In genomic region chr19:16442386-16443276, GRCh38 we compare ENCODE assay signal across 1 cellular context.
TF ChIP-seq lines count a peak whose summit lies in the region.

No MANE protein-coding gene starts in this region.

TF ChIP-seq in HEK293, 187 proteins besides CTCF, POLR2A, EP300 and RAD21 (continued from another document):
- peak; percentile 59 for TF ChIP-seq ZNF398 (tag by site-specific recombination; IDR thresholded peaks at IDR 0.05)
- TF ChIP-seq KLF10 (tag by site-specific recombination; IDR thresholded peaks at IDR 0.05) = no peak
- TF ChIP-seq ZNF530 (tag by site-specific recombination; IDR thresholded peaks at IDR 0.05; ENCODE audit: low read depth) = no peak
- no peak for TF ChIP-seq ZNF24 (tag by site-specific recombination; IDR thresholded peaks at IDR 0.05)
- TF ChIP-seq, protein P1, sequence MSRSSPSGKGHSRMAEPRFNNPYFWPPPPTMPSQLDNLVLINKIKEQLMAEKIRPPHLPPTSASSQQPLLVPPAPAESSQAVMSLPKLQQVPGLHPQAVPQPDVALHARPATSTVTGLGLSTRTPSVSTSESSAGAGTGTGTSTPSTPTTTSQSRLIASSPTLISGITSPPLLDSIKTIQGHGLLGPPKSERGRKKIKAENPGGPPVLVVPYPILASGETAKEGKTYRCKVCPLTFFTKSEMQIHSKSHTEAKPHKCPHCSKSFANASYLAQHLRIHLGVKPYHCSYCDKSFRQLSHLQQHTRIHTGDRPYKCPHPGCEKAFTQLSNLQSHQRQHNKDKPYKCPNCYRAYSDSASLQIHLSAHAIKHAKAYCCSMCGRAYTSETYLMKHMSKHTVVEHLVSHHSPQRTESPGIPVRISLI (tag by site-specific recombination; IDR thresholded peaks at IDR 0.05) = peak; percentile 80
- no peak for TF ChIP-seq ZNF10 (tag by site-specific recombination; IDR thresholded peaks at IDR 0.05)
- TF ChIP-seq ZNF223 (tag by site-specific recombination; IDR thresholded peaks at IDR 0.05) = no peak
- TF ChIP-seq GLIS2 (tag by site-specific recombination; IDR thresholded peaks at IDR 0.05) = no peak
- no peak for TF ChIP-seq ZNF830 (tag by site-specific recombination; IDR thresholded peaks at IDR 0.05; ENCODE audit: low read depth)
- no peak for TF ChIP-seq ZNF549 (tag by site-specific recombination; IDR thresholded peaks at IDR 0.05)
- TF ChIP-seq OSR2 (tag by site-specific recombination; IDR thresholded peaks at IDR 0.05) = peak; percentile 75; the same call in 1 of the 2 replicates
- TF ChIP-seq ZNF670 (tag by site-specific recombination; IDR thresholded peaks at IDR 0.05; ENCODE audit: low read depth) = no peak
- no peak for TF ChIP-seq ZNF645 (tag by site-specific recombination; IDR thresholded peaks at IDR 0.05)
- no peak for TF ChIP-seq ZNF692 (tag by site-specific recombination; IDR thresholded peaks at IDR 0.05)
- no peak for TF ChIP-seq ZNF133 (tag by site-specific recombination; IDR thresholded peaks at IDR 0.05)
- TF ChIP-seq, protein P2, sequence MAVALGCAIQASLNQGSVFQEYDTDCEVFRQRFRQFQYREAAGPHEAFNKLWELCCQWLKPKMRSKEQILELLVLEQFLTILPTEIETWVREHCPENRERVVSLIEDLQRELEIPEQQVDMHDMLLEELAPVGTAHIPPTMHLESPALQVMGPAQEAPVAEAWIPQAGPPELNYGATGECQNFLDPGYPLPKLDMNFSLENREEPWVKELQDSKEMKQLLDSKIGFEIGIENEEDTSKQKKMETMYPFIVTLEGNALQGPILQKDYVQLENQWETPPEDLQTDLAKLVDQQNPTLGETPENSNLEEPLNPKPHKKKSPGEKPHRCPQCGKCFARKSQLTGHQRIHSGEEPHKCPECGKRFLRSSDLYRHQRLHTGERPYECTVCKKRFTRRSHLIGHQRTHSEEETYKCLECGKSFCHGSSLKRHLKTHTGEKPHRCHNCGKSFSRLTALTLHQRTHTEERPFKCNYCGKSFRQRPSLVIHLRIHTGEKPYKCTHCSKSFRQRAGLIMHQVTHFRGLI (tag by site-specific recombination; IDR thresholded peaks at IDR 0.05) = no peak
- TF ChIP-seq TRIM28 (IDR thresholded peaks at IDR 0.05; ENCODE audit: borderline replicate concordance, low read length) = no peak
- TF ChIP-seq ZNF48 (tag by site-specific recombination; IDR thresholded peaks at IDR 0.05) = no peak
- 0 out of 2 replicates have a peak, but pooled peaks have one; percentile 23 for TF ChIP-seq MZF1 (tag by site-specific recombination; IDR thresholded peaks at IDR 0.05; ENCODE audit: borderline replicate concordance)
- TF ChIP-seq, protein P3, sequence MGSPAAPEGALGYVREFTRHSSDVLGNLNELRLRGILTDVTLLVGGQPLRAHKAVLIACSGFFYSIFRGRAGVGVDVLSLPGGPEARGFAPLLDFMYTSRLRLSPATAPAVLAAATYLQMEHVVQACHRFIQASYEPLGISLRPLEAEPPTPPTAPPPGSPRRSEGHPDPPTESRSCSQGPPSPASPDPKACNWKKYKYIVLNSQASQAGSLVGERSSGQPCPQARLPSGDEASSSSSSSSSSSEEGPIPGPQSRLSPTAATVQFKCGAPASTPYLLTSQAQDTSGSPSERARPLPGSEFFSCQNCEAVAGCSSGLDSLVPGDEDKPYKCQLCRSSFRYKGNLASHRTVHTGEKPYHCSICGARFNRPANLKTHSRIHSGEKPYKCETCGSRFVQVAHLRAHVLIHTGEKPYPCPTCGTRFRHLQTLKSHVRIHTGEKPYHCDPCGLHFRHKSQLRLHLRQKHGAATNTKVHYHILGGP (tag by site-specific recombination; IDR thresholded peaks at IDR 0.05) = no peak
- no peak for TF ChIP-seq HOXC10 (CRISPR knock-in tag; IDR thresholded peaks at IDR 0.05)
- peak; percentile 69; the same call in 1 of the 2 replicates for TF ChIP-seq ZBTB17 (tag by site-specific recombination; IDR thresholded peaks at IDR 0.05)
- TF ChIP-seq ZBTB6 (tag by site-specific recombination; IDR thresholded peaks at IDR 0.05) = peak; percentile 47
- TF ChIP-seq, protein P4, sequence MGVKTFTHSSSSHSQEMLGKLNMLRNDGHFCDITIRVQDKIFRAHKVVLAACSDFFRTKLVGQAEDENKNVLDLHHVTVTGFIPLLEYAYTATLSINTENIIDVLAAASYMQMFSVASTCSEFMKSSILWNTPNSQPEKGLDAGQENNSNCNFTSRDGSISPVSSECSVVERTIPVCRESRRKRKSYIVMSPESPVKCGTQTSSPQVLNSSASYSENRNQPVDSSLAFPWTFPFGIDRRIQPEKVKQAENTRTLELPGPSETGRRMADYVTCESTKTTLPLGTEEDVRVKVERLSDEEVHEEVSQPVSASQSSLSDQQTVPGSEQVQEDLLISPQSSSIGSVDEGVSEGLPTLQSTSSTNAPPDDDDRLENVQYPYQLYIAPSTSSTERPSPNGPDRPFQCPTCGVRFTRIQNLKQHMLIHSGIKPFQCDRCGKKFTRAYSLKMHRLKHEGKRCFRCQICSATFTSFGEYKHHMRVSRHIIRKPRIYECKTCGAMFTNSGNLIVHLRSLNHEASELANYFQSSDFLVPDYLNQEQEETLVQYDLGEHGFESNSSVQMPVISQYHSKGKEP (tag by site-specific recombination; IDR thresholded peaks at IDR 0.05) = 0 out of 2 replicates have a peak, but pooled peaks have one; percentile 44
- TF ChIP-seq ATF2 (tag by site-specific recombination; IDR thresholded peaks at IDR 0.05; ENCODE audit: low read depth) = no peak
- no peak for TF ChIP-seq ZNF140 (tag by site-specific recombination; IDR thresholded peaks at IDR 0.05)
- no peak for TF ChIP-seq ZNF488 (tag by site-specific recombination; IDR thresholded peaks at IDR 0.05)
- no peak for TF ChIP-seq ZBTB11 (tag by site-specific recombination; conservative IDR thresholded peaks at IDR 0.05; ENCODE audit: low read depth)
- TF ChIP-seq, protein P5, sequence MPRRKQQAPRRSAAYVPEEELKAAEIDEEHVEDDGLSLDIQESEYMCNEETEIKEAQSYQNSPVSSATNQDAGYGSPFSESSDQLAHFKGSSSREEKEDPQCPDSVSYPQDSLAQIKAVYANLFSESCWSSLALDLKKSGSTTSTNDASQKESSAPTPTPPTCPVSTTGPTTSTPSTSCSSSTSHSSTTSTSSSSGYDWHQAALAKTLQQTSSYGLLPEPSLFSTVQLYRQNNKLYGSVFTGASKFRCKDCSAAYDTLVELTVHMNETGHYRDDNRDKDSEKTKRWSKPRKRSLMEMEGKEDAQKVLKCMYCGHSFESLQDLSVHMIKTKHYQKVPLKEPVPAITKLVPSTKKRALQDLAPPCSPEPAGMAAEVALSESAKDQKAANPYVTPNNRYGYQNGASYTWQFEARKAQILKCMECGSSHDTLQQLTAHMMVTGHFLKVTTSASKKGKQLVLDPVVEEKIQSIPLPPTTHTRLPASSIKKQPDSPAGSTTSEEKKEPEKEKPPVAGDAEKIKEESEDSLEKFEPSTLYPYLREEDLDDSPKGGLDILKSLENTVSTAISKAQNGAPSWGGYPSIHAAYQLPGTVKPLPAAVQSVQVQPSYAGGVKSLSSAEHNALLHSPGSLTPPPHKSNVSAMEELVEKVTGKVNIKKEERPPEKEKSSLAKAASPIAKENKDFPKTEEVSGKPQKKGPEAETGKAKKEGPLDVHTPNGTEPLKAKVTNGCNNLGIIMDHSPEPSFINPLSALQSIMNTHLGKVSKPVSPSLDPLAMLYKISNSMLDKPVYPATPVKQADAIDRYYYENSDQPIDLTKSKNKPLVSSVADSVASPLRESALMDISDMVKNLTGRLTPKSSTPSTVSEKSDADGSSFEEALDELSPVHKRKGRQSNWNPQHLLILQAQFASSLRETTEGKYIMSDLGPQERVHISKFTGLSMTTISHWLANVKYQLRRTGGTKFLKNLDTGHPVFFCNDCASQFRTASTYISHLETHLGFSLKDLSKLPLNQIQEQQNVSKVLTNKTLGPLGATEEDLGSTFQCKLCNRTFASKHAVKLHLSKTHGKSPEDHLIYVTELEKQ (tag by site-specific recombination; IDR thresholded peaks at IDR 0.05; ENCODE audit: borderline replicate concordance) = peak; percentile 79
- TF ChIP-seq ZNF23 (tag by site-specific recombination; IDR thresholded peaks at IDR 0.05; ENCODE audit: borderline replicate concordance) = no peak
- TF ChIP-seq ZXDB (tag by site-specific recombination; IDR thresholded peaks at IDR 0.05) = no peak
- TF ChIP-seq ZNF658 (tag by site-specific recombination; IDR thresholded peaks at IDR 0.05) = no peak
- TF ChIP-seq ZNF785 (tag by site-specific recombination; IDR thresholded peaks at IDR 0.05) = no peak
- no peak for TF ChIP-seq ZFP69B (tag by site-specific recombination; IDR thresholded peaks at IDR 0.05)
